In the genomic region with DNA sequence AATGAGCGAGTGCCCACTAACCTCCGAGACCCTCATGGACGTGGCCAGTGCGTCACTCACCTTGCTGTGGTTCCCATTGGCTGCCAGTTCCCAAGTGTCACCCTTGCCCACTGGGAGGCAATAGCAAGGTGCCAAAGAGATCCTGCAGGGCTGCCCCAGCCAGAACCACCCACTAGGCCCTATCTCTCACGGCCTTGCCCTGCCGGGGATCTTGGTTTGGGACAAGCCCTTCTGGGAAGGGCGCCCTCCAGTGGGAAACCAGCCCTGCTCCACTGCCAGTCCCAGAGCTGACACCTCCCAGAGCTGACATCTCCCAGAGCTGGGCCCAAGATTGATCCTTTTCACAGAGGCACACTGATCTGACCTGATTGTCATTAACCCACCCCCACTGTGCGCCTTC, we compare ENCODE assay signal across 9 cellular contexts. TPM values are rescaled to one million over a fixed set of nuclear protein-coding genes. Genes with fewer than 3 reads are reported as not detected.
DNase-seq lines count a peak whose midpoint lies in the region; ATAC-seq and TF ChIP-seq lines count a peak whose summit lies in the region.
"Had no signal": no experiment of that assay in that cellular context is flagged by ENCODE, and none has a peak within 500 bp of the region (broad histone marks: within the 10 kb centered on the region; RNA-seq: fewer than 3 reads in every experiment).

No MANE protein-coding gene starts in this region.

- no peaks in the 10 kb centered on the region for H3K9me3 ChIP-seq in neural progenitor cell (ENCODE audit: low read depth)

- ATAC-seq in central memory CD8-positive, alpha-beta T cell (replicated peaks; ENCODE audit: extremely low read depth, poor library complexity, severe bottlenecking): no peak
- no peak for ATAC-seq in GM19328 (IDR thresholded peaks at IDR 0.05; ENCODE audit: unreplicated experiment)
- ATAC-seq in natural killer cell treated with Interleukin-12 subunit alpha and Interleukin-12 subunit beta and Interleukin-15 and Interleukin-18, amount 100 ng/mL, for 72 hours: no peak

- H3K9me3 Mint-ChIP-seq in central memory CD8-positive, alpha-beta T cell: no peaks in the 10 kb centered on the region
- H3K9me3 Mint-ChIP-seq in neural progenitor cell: no peaks in the 10 kb centered on the region
- no peaks in the 10 kb centered on the region for H3K9me3 Mint-ChIP-seq in natural killer cell treated with Interleukin-12 subunit alpha and Interleukin-12 subunit beta and Interleukin-15 and Interleukin-18, amount 100 ng/mL, for 72 hours
- H3K9me3 Mint-ChIP-seq: stimulated activated naive CD8-positive, alpha-beta T cell treated with anti-CD3 and anti-CD28 coated beads, Interleukin-15, Interleukin-2, amounts not matched to agents 100 ng/mL and 50 ng/mL, for 24 hours had no signal

- H3K27me3 Mint-ChIP-seq in central memory CD8-positive, alpha-beta T cell: no peaks in the 10 kb centered on the region
- peaks cover 13% of the 10 kb centered on the region for H3K27me3 Mint-ChIP-seq in neural progenitor cell (ENCODE audit: insufficient read depth, low read depth)
- H3K27me3 Mint-ChIP-seq in natural killer cell treated with Interleukin-12 subunit alpha and Interleukin-12 subunit beta and Interleukin-15 and Interleukin-18, amount 100 ng/mL, for 72 hours: peaks cover 5 to 6% of the 10 kb centered on the region in 2 donors
- H3K27me3 Mint-ChIP-seq: stimulated activated naive CD8-positive, alpha-beta T cell treated with anti-CD3 and anti-CD28 coated beads, Interleukin-15, Interleukin-2, amounts not matched to agents 100 ng/mL and 50 ng/mL, for 24 hours had no signal

- no peak overlapping the region for H3K9ac ChIP-seq in neural progenitor cell

- H3K27ac Mint-ChIP-seq in central memory CD8-positive, alpha-beta T cell (ENCODE audit: low read depth): no peak overlapping the region
- H3K27ac Mint-ChIP-seq in neural progenitor cell: no peak overlapping the region
- no peak overlapping the region for H3K27ac Mint-ChIP-seq in natural killer cell treated with Interleukin-12 subunit alpha and Interleukin-12 subunit beta and Interleukin-15 and Interleukin-18, amount 100 ng/mL, for 72 hours
- H3K27ac Mint-ChIP-seq: stimulated activated naive CD8-positive, alpha-beta T cell treated with anti-CD3 and anti-CD28 coated beads, Interleukin-15, Interleukin-2, amounts not matched to agents 100 ng/mL and 50 ng/mL, for 24 hours had no signal

- peaks cover 18% of the 10 kb centered on the region for H3K79me2 ChIP-seq in neural progenitor cell (ENCODE audit: low read depth)

- peaks cover 10% of the 10 kb centered on the region for H4K20me1 ChIP-seq in neural progenitor cell (ENCODE audit: low read depth)

- DNase-seq in ELR (ENCODE audit: low read depth) (peak; percentile 32), MV-4-11 (lab: John Stamatoyannopoulos, UW) (peak; percentile 19), neural progenitor cell (ENCODE audit: low spot score) (peak; percentile 76), cerebellum (ENCODE audit: low spot score) (no peak)
- no peak for DNase-seq in central memory CD8-positive, alpha-beta T cell (ENCODE audit: low spot score in 2 of 2)
- DNase-seq in activated CD8-positive, alpha-beta memory T cell treated with anti-CD3 and anti-CD28 coated beads, Interleukin-2, amount 50 U/mL, for 4 hours: no peak
- no peak for DNase-seq in natural killer cell treated with Interleukin-12 subunit alpha and Interleukin-12 subunit beta and Interleukin-15 and Interleukin-18, amount 100 ng/mL, for 72 hours (ENCODE audit: low spot score)

- H3K4me1 ChIP-seq in neural progenitor cell: peaks cover 18% of the 10 kb centered on the region

- H3K27me3 ChIP-seq in neural progenitor cell: peaks cover 5% of the 10 kb centered on the region

- no peaks in the 10 kb centered on the region for H3K36me3 ChIP-seq in neural progenitor cell

- H3K4me3 ChIP-seq in neural progenitor cell: no peak overlapping the region

- H3K4me3 Mint-ChIP-seq in central memory CD8-positive, alpha-beta T cell: peak overlapping the region; percentile 69
- peak overlapping the region; percentile 79 for H3K4me3 Mint-ChIP-seq in neural progenitor cell
- no peak overlapping the region for H3K4me3 Mint-ChIP-seq in natural killer cell treated with Interleukin-12 subunit alpha and Interleukin-12 subunit beta and Interleukin-15 and Interleukin-18, amount 100 ng/mL, for 72 hours

- H2AFZ ChIP-seq in neural progenitor cell (replicated peaks): no peak overlapping the region

- H3K4me1 Mint-ChIP-seq in central memory CD8-positive, alpha-beta T cell: peaks cover 41% of the 10 kb centered on the region
- H3K4me1 Mint-ChIP-seq in neural progenitor cell: peaks cover 43% of the 10 kb centered on the region
- H3K4me1 Mint-ChIP-seq in natural killer cell treated with Interleukin-12 subunit alpha and Interleukin-12 subunit beta and Interleukin-15 and Interleukin-18, amount 100 ng/mL, for 72 hours (ENCODE audit: low read depth in 2 of 2): peaks cover 21 to 24% of the 10 kb centered on the region in 2 donors

- peaks cover 17% of the 10 kb centered on the region for H3F3A ChIP-seq in neural progenitor cell (ENCODE audit: low read depth)

- TF ChIP-seq CTCF in neural progenitor cell (IDR thresholded peaks at IDR 0.05): peak; percentile 66

- no peak overlapping the region for H3K27ac ChIP-seq in neural progenitor cell

- no peak overlapping the region for H3K4me2 ChIP-seq in neural progenitor cell

- H3K36me3 Mint-ChIP-seq in central memory CD8-positive, alpha-beta T cell (ENCODE audit: insufficient read depth): peaks cover 10% of the 10 kb centered on the region
- no peaks in the 10 kb centered on the region for H3K36me3 Mint-ChIP-seq in neural progenitor cell
- H3K36me3 Mint-ChIP-seq in natural killer cell treated with Interleukin-12 subunit alpha and Interleukin-12 subunit beta and Interleukin-15 and Interleukin-18, amount 100 ng/mL, for 72 hours: no peaks in the 10 kb centered on the region

RNA-seq across cellular contexts. Expression of a gene that starts 2.1 kb away (rescaled TPM):
- total RNA-seq in neural progenitor cell (ENCODE audit: low replicate concordance) (24.9 and 50.4 TPM in 2 replicates), cerebellum (21.6 TPM)
- total RNA-seq in natural killer cell treated with Interleukin-12 subunit alpha and Interleukin-12 subunit beta and Interleukin-15 and Interleukin-18, amount 100 ng/mL, for 72 hours: 1 to 10 TPM; 6.6 to 9.6 TPM

RNA-seq across cellular contexts. Expression of a gene that starts 21.8 kb away (rescaled TPM):
- 20.7 and 31.2 TPM in 2 replicates for total RNA-seq in neural progenitor cell (ENCODE audit: low replicate concordance)
- 39.0 TPM for total RNA-seq in cerebellum
- 10 to 100 TPM; 29.8 to 37.3 TPM for total RNA-seq in natural killer cell treated with Interleukin-12 subunit alpha and Interleukin-12 subunit beta and Interleukin-15 and Interleukin-18, amount 100 ng/mL, for 72 hours

Comparison
In these comparisons a context has a peak if more than half of its experiments do, and no peak if none do; other contexts are left out.
1. DNase-seq: peak in ELR (single experiment), MV-4-11 (single experiment) and neural progenitor cell (single experiment); none in central memory CD8-positive, alpha-beta T cell (0 of 2), activated CD8-positive, alpha-beta memory T cell treated with anti-CD3 and anti-CD28 coated beads, Interleukin-2, amount 50 U/mL, for 4 hours (single experiment), cerebellum (single experiment) and natural killer cell treated with Interleukin-12 subunit alpha and Interleukin-12 subunit beta and Interleukin-15 and Interleukin-18, amount 100 ng/mL, for 72 hours (single experiment).